Comparison of ENCODE assay signal across 21 cellular contexts in genomic region chr20:32153771-32154170, GRCh38.
"Had no signal": no experiment of that assay in that cellular context is flagged by ENCODE, and none has a peak within 500 bp of the region (broad histone marks: within the 10 kb centered on the region; RNA-seq: fewer than 3 reads in every experiment).

No MANE protein-coding gene starts in this region.

- H3K9me3 Mint-ChIP-seq: activated CD4-positive, alpha-beta memory T cell treated with anti-CD3 and anti-CD28 coated beads, Interleukin-2, amount 10 ng/mL, durations not matched to agents 7 days and 5 days; activated CD4-positive, alpha-beta T cell treated with anti-CD3 and anti-CD28 coated beads, Interleukin-2, amount 10 ng/mL, durations not matched to agents 24 days and 14 days; activated T-helper 17 cell treated with anti-CD3 and anti-CD28 coated beads, Interleukin-2, amount 50 U/mL, for 72 hours; memory B cell; nephron; stimulated activated naive CD8-positive, alpha-beta T cell treated with anti-CD3 and anti-CD28 coated beads, Interleukin-15, amount 100 ng/mL, for 72 hours had no signal

- H3K27ac ChIP-seq: tibial nerve had no signal

- H3K4me3 Mint-ChIP-seq: activated CD4-positive, alpha-beta memory T cell treated with anti-CD3 and anti-CD28 coated beads, Interleukin-2, amount 10 ng/mL, durations not matched to agents 7 days and 5 days; activated CD4-positive, alpha-beta T cell treated with anti-CD3 and anti-CD28 coated beads, Interleukin-2, amount 10 ng/mL, durations not matched to agents 24 days and 14 days; activated CD8-positive, alpha-beta memory T cell treated with anti-CD3 and anti-CD28 coated beads, Interleukin-2, amount 10 ng/mL, durations not matched to agents 7 days and 5 days; activated T-helper 17 cell treated with anti-CD3 and anti-CD28 coated beads, Interleukin-2, amount 50 U/mL, for 72 hours; memory B cell; nephron; stimulated activated naive CD8-positive, alpha-beta T cell treated with anti-CD3 and anti-CD28 coated beads, Interleukin-15, amount 100 ng/mL, for 72 hours; T-helper 17 cell had no signal

- DNase-seq: activated CD4-positive, alpha-beta memory T cell treated with anti-CD3 and anti-CD28 coated beads, Interleukin-2, amount 10 ng/mL, durations not matched to agents 7 days and 5 days; activated CD4-positive, alpha-beta T cell treated with anti-CD3 and anti-CD28 coated beads, Interleukin-2, amount 10 ng/mL, durations not matched to agents 24 days and 14 days; activated CD4-positive, CD25-positive, alpha-beta regulatory T cell; activated CD8-positive, alpha-beta memory T cell treated with anti-CD3 and anti-CD28 coated beads, Interleukin-2, amount 10 ng/mL, durations not matched to agents 7 days and 5 days; activated naive CD4-positive, alpha-beta T cell; activated T-cell treated with anti-CD3 and anti-CD28 coated beads for 4 hours; amygdala; cortex of kidney; heart left ventricle; left colon; occipital lobe; posterior cingulate gyrus; retina; stimulated activated CD4-positive, alpha-beta T cell treated with anti-CD3 and anti-CD28 coated beads, Interleukin-12 subunit alpha, Interleukin-12 subunit beta, amount 100 ng/mL, for 4 hours; stimulated activated naive CD8-positive, alpha-beta T cell treated with anti-CD3 and anti-CD28 coated beads, Interleukin-15, amount 100 ng/mL, for 72 hours; SW 1271; T-helper 17 cell had no signal

- H3K4me3 ChIP-seq: heart left ventricle, tibial nerve had no signal

- H3K27me3 ChIP-seq: heart left ventricle, tibial nerve had no signal

- H3K4me1 Mint-ChIP-seq: activated CD8-positive, alpha-beta memory T cell treated with anti-CD3 and anti-CD28 coated beads, Interleukin-2, amount 10 ng/mL, durations not matched to agents 7 days and 5 days; memory B cell had no signal

- ATAC-seq: activated CD8-positive, alpha-beta memory T cell treated with anti-CD3 and anti-CD28 coated beads, Interleukin-2, amount 10 ng/mL, durations not matched to agents 7 days and 5 days; activated T-helper 17 cell treated with anti-CD3 and anti-CD28 coated beads, Interleukin-2, amount 50 U/mL, for 72 hours; heart left ventricle; stimulated activated naive CD8-positive, alpha-beta T cell treated with anti-CD3 and anti-CD28 coated beads, Interleukin-15, amount 100 ng/mL, for 72 hours; T-helper 17 cell had no signal

- H3K27ac Mint-ChIP-seq: activated CD4-positive, alpha-beta memory T cell treated with anti-CD3 and anti-CD28 coated beads, Interleukin-2, amount 10 ng/mL, durations not matched to agents 7 days and 5 days; activated CD4-positive, alpha-beta T cell treated with anti-CD3 and anti-CD28 coated beads, Interleukin-2, amount 10 ng/mL, durations not matched to agents 24 days and 14 days; activated CD8-positive, alpha-beta memory T cell treated with anti-CD3 and anti-CD28 coated beads, Interleukin-2, amount 10 ng/mL, durations not matched to agents 7 days and 5 days; activated T-helper 17 cell treated with anti-CD3 and anti-CD28 coated beads, Interleukin-2, amount 50 U/mL, for 72 hours; memory B cell; nephron; T-helper 17 cell had no signal

- H3K27me3 Mint-ChIP-seq: activated CD4-positive, alpha-beta memory T cell treated with anti-CD3 and anti-CD28 coated beads, Interleukin-2, amount 10 ng/mL, durations not matched to agents 7 days and 5 days; activated CD4-positive, alpha-beta T cell treated with anti-CD3 and anti-CD28 coated beads, Interleukin-2, amount 10 ng/mL, durations not matched to agents 24 days and 14 days; activated CD8-positive, alpha-beta memory T cell treated with anti-CD3 and anti-CD28 coated beads, Interleukin-2, amount 10 ng/mL, durations not matched to agents 7 days and 5 days; activated T-helper 17 cell treated with anti-CD3 and anti-CD28 coated beads, Interleukin-2, amount 50 U/mL, for 72 hours; memory B cell; stimulated activated naive CD8-positive, alpha-beta T cell treated with anti-CD3 and anti-CD28 coated beads, Interleukin-15, amount 100 ng/mL, for 72 hours; T-helper 17 cell had no signal
